In genomic region chr16:57617604-57618111, GRCh38 we compare ENCODE assay signal across 19 cellular contexts. TPM values are rescaled to one million over a fixed set of nuclear protein-coding genes. Genes with fewer than 3 reads are reported as not detected.
DNase-seq lines count a peak whose midpoint lies in the region; ATAC-seq and TF ChIP-seq lines count a peak whose summit lies in the region.
"Had no signal": no experiment of that assay in that cellular context is flagged by ENCODE, and none has a peak within 500 bp of the region (broad histone marks: within the 10 kb centered on the region; RNA-seq: fewer than 3 reads in every experiment).

No MANE protein-coding gene starts in this region.

- no peaks in the 10 kb centered on the region for H4K20me1 ChIP-seq in PC-3 (ENCODE audit: low read length)

- H3K4me3 ChIP-seq in PC-3 (ENCODE audit: low read length) (no peak overlapping the region), sigmoid colon (no peak overlapping the region)
- H3K4me3 ChIP-seq: uterus had no signal

- intact Hi-C loops in PC-3 (cut with micrococcal nuclease) (no loop called here), sigmoid colon (cut with DNase I) (no loop called here)

- 80 to 85% methylated on average over 8 of the region's 8 CpGs for WGBS in sigmoid colon, 2 donors

- H3K9me3 Mint-ChIP-seq in activated T-cell treated with anti-CD3 and anti-CD28 coated beads, Interleukin-2, amount 50 U/mL, for 4 hours: no peaks in the 10 kb centered on the region
- no peaks in the 10 kb centered on the region for H3K9me3 Mint-ChIP-seq in immature natural killer cell
- H3K9me3 Mint-ChIP-seq: CD4-positive, CD25-positive, alpha-beta regulatory T cell had no signal

- no peak overlapping the region for H3K9ac ChIP-seq in PC-3 (ENCODE audit: low read length)

- TF ChIP-seq CTCF in PC-3 (conservative IDR thresholded peaks at IDR 0.05; ENCODE audit: low read depth, low read length) (no peak), sigmoid colon (IDR thresholded peaks at IDR 0.05) (no peak)

- H3K4me3 Mint-ChIP-seq in activated T-cell treated with anti-CD3 and anti-CD28 coated beads, Interleukin-2, amount 50 U/mL, for 4 hours: no peak overlapping the region
- peak overlapping the region in 1 of 5 donors; percentile 15 for H3K4me3 Mint-ChIP-seq in immature natural killer cell
- H3K4me3 Mint-ChIP-seq: CD4-positive, CD25-positive, alpha-beta regulatory T cell had no signal

- H3K4me1 ChIP-seq in PC-3 (ENCODE audit: insufficient read depth, low read length) (peaks cover 48% of the 10 kb centered on the region), sigmoid colon (no peaks in the 10 kb centered on the region)

- no peaks in the 10 kb centered on the region for H3K36me3 ChIP-seq in PC-3 (ENCODE audit: low read depth, low read length)
- no peaks in the 10 kb centered on the region for H3K36me3 ChIP-seq in sigmoid colon
- H3K36me3 ChIP-seq: uterus, WERI-Rb-1 had no signal

- TF ChIP-seq POLR2A in sigmoid colon (IDR thresholded peaks at IDR 0.05): no peak

- no peak for TF ChIP-seq EP300 in sigmoid colon (IDR thresholded peaks at IDR 0.05)

- peak overlapping the region in 4 of 6 donors; percentile 30 to 66 (median 43) for H3K27ac Mint-ChIP-seq in immature natural killer cell
- H3K27ac Mint-ChIP-seq: CD4-positive, CD25-positive, alpha-beta regulatory T cell had no signal

- H3K9me2 ChIP-seq in PC-3 (replicated peaks; ENCODE audit: low read length): no peaks in the 10 kb centered on the region

- H3K79me2 ChIP-seq in PC-3 (ENCODE audit: low read length): peaks cover 27% of the 10 kb centered on the region

- no peak for ATAC-seq in activated T-cell treated with anti-CD3 and anti-CD28 coated beads, Interleukin-2, amount 50 U/mL, for 4 hours
- ATAC-seq in PC-3: no peak

- H2AFZ ChIP-seq in PC-3 (ENCODE audit: low read length): no peak overlapping the region

- peaks cover 13% of the 10 kb centered on the region for H3K4me1 Mint-ChIP-seq in activated T-cell treated with anti-CD3 and anti-CD28 coated beads, Interleukin-2, amount 50 U/mL, for 4 hours (ENCODE audit: low read depth)
- H3K4me1 Mint-ChIP-seq in immature natural killer cell: peaks cover 43% of the 10 kb centered on the region in 2 donors

- H3K27me3 Mint-ChIP-seq in activated T-cell treated with anti-CD3 and anti-CD28 coated beads, Interleukin-2, amount 50 U/mL, for 4 hours (ENCODE audit: low read depth): no peaks in the 10 kb centered on the region
- H3K27me3 Mint-ChIP-seq in immature natural killer cell (ENCODE audit: low read depth in 3 of 3): peaks cover 0 to 2% (median 1%) of the 10 kb centered on the region in 3 donors

- POLR2A ChIA-PET in PC-3 (lab: Charles Lee; ENCODE audit: unreplicated experiment): no interaction called here

- H3K36me3 Mint-ChIP-seq in activated T-cell treated with anti-CD3 and anti-CD28 coated beads, Interleukin-2, amount 50 U/mL, for 4 hours (ENCODE audit: insufficient read depth): no peaks in the 10 kb centered on the region
- H3K36me3 Mint-ChIP-seq in immature natural killer cell: peaks cover 0 to 4% (median 3%) of the 10 kb centered on the region in 3 donors
- H3K36me3 Mint-ChIP-seq: CD4-positive, CD25-positive, alpha-beta regulatory T cell had no signal

- no peak overlapping the region for H3K4me2 ChIP-seq in PC-3 (ENCODE audit: low read length)

- H3K27ac ChIP-seq in PC-3 (ENCODE audit: low read length) (0 out of 2 replicates have a peak overlapping the region, but pooled peaks have one; percentile 99), sigmoid colon (no peak overlapping the region)
- H3K27ac ChIP-seq: uterus, WERI-Rb-1 had no signal

- CTCF ChIA-PET in PC-3 (lab: Charles Lee): no interaction called here

- no peaks in the 10 kb centered on the region for H3F3A ChIP-seq in PC-3 (ENCODE audit: low read length, unreplicated experiment)

- H3K27me3 ChIP-seq in PC-3 (ENCODE audit: low read length) (no peaks in the 10 kb centered on the region), sigmoid colon (no peaks in the 10 kb centered on the region)
- H3K27me3 ChIP-seq: uterus had no signal

- peak; percentile 14 for DNase-seq in activated T-cell treated with anti-CD3 and anti-CD28 coated beads, Interleukin-2, amount 50 U/mL, for 1 hour
- no peak for DNase-seq in activated T-cell treated with anti-CD3 and anti-CD28 coated beads, Interleukin-2, amount 50 U/mL, for 4 hours
- DNase-seq in PC-3: no peak
- peak in 2 of 3 donors; percentile 20 to 21 for DNase-seq in immature natural killer cell
- peak; percentile 52 for DNase-seq in sigmoid colon
- no peak for DNase-seq in HuH-7.5 (ENCODE audit: low spot score)
- no peak for DNase-seq in NCI-H446 (lab: John Stamatoyannopoulos, UW)
- DNase-seq in activated CD4-positive, alpha-beta T cell treated with anti-CD3 and anti-CD28 coated beads, Interleukin-2, amount 50 U/mL, for 48 hours: no peak
- DNase-seq: activated CD8-positive, alpha-beta memory T cell treated with anti-CD3 and anti-CD28 coated beads for 24 hours; activated gamma-delta T cell treated with Interleukin-2 at 50 U/mL for 16 hours; CD4-positive, CD25-positive, alpha-beta regulatory T cell; KBM-7; NCI-H1105; NCI-H82; occipital lobe; uterus; WERI-Rb-1 had no signal

- H3K9me3 ChIP-seq in PC-3 (ENCODE audit: low read length) (no peaks in the 10 kb centered on the region), sigmoid colon (no peaks in the 10 kb centered on the region)
- H3K9me3 ChIP-seq: uterus had no signal

- no TSS peak for BruUV-seq in PC-3 (replicated peaks; lab: Mats Ljungman, UMichigan)

RNA-seq across cellular contexts. Expression of gene ADGRG1, which starts 10.8 kb away (rescaled TPM):
- total RNA-seq in activated T-cell treated with anti-CD3 and anti-CD28 coated beads, Interleukin-2, amount 50 U/mL, for 4 hours: 10 to 100 TPM in 1 of 3 donors, 1 to 10 TPM in 2; 3.6 to 11.9 (median 6.7) TPM
- total RNA-seq in PC-3 (2014; rRNA removed): 33.7 and 41.5 TPM in 2 replicates
- 100 to 1,000 TPM; 218 to 784 (median 395) TPM for polyA plus RNA-seq in immature natural killer cell
- total RNA-seq in sigmoid colon: 1 to 10 TPM; 5.0 to 8.0 (median 6.7) TPM
- 10 to 100 TPM in 1 of 3 donors, 1 to 10 TPM in 2; 5.3 to 36.3 (median 7.8) TPM for polyA plus RNA-seq in sigmoid colon

RNA-seq across cellular contexts. Expression of gene ADGRG3, which starts 50.4 kb away (rescaled TPM):
- total RNA-seq in activated T-cell treated with anti-CD3 and anti-CD28 coated beads, Interleukin-2, amount 50 U/mL, for 4 hours: not detected
- total RNA-seq in PC-3 (2014; rRNA removed) (not detected in 2 replicates), sigmoid colon (1 to 10 TPM; 3.0 to 6.6 (median 4.9) TPM)
- polyA plus RNA-seq in immature natural killer cell (10 to 100 TPM; 13.1 to 18.4 (median 15.7) TPM), sigmoid colon (1 to 10 TPM in 2 of 3 donors, under 1 TPM in 1; 0.69 to 3.6 (median 2.4) TPM)
- total RNA-seq: A172; T-helper 1 cell treated with Interleukin-12 subunit alpha and Interleukin-12 subunit beta and Interleukin-4 antibody, amounts not matched to agents 30 ng/mL and 1 ng/mL, for 36 hours had no signal
- polyA plus RNA-seq: CD4-positive, CD25-positive, alpha-beta regulatory T cell had no signal

Comparison
In these comparisons a context has a peak if more than half of its experiments do, and no peak if none do; other contexts are left out.
1. DNase-seq: peak in activated T-cell treated with anti-CD3 and anti-CD28 coated beads, Interleukin-2, amount 50 U/mL, for 1 hour (single experiment), immature natural killer cell (2 of 3) and sigmoid colon (single experiment); none in activated T-cell treated with anti-CD3 and anti-CD28 coated beads, Interleukin-2, amount 50 U/mL, for 4 hours (single experiment), PC-3 (single experiment), HuH-7.5 (single experiment), NCI-H446 (0 of 2) and activated CD4-positive, alpha-beta T cell treated with anti-CD3 and anti-CD28 coated beads, Interleukin-2, amount 50 U/mL, for 48 hours (0 of 2).